Comparison of ENCODE assay signal across 19 cellular contexts in the genomic region with DNA sequence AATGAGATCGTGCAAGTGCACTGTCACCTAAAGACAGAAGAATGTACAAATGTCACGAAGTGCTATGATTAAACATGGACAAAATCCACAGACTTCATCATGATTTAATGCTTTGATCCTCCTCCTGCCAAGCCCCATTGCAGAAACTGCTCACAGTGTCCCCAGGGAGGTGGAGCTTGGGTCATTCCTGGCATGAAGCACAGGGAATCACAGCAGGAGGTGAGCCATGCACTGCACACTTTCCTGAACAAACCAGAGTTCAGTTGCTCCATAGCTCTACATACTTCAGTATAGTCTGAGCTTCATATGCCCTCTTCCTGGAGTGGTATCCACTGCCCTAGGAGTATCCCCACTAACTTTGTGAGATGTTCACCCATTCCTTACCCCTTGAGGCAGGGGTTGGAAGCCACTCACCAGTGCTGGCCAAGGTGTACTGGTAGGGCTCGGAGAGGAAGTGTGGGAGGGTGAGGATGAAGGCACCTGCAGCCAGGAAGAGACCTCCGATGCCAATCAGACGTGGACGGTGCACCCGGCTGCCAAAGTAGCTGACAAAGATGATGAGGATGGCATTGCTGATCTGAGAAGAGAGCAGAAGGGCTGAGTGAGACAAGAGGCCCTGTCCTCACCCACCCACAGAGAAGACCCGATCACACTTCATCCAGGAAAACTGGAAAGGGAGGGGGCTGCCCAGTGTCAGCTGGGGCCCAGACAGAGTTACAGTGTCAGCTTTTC. TPM values are rescaled to one million over a fixed set of nuclear protein-coding genes. Genes with fewer than 3 reads are reported as not detected.
"Had no signal": no experiment of that assay in that cellular context is flagged by ENCODE, and none has a peak within 500 bp of the region (broad histone marks: within the 10 kb centered on the region; RNA-seq: fewer than 3 reads in every experiment).

No MANE protein-coding gene starts in this region.

- H3K27ac Mint-ChIP-seq: activated naive CD4-positive, alpha-beta T cell treated with anti-CD3 and anti-CD28 coated beads for 36 hours; activated T-helper 17 cell treated with anti-CD3 and anti-CD28 coated beads, Interleukin-2, amount 50 U/mL, for 72 hours; dendritic cell treated with granulocyte-macrophage colony-stimulating factor and Interleukin-4, amounts not matched to agents 40 ng/mL and 50 ng/mL, for 4 days; immature natural killer cell; naive B cell; stimulated activated naive B cell treated with anti-CD40 and anti-IgM and Interleukin-4, amounts not matched to agents 10 μg/mL and 1 μg/mL and 100 μg/mL, for 72 hours; T-helper 1 cell treated with Interleukin-12 subunit alpha and Interleukin-12 subunit beta and Interleukin-4 antibody, amounts not matched to agents 30 μg/mL and 1 μg/mL, for 36 hours had no signal

- H3K27me3 Mint-ChIP-seq: dendritic cell treated with granulocyte-macrophage colony-stimulating factor and Interleukin-4, amounts not matched to agents 40 ng/mL and 50 ng/mL, for 4 days had no signal

- H3K4me1 ChIP-seq: right atrium auricular region had no signal

- H3K27ac ChIP-seq: lower lobe of right lung, neutrophil, right atrium auricular region had no signal

- H3K9me3 Mint-ChIP-seq: activated naive CD4-positive, alpha-beta T cell treated with anti-CD3 and anti-CD28 coated beads for 36 hours; activated T-helper 17 cell treated with anti-CD3 and anti-CD28 coated beads, Interleukin-2, amount 50 U/mL, for 72 hours; dendritic cell treated with granulocyte-macrophage colony-stimulating factor and Interleukin-4, amounts not matched to agents 40 ng/mL and 50 ng/mL, for 4 days had no signal

- ATAC-seq: activated T-helper 17 cell treated with anti-CD3 and anti-CD28 coated beads, Interleukin-2, amount 50 U/mL, for 72 hours; lower lobe of right lung; stimulated activated naive B cell treated with anti-CD40 and anti-IgM and Interleukin-4, amounts not matched to agents 10 μg/mL and 1 μg/mL and 100 μg/mL, for 72 hours had no signal

- H3K4me3 ChIP-seq: lower lobe of right lung, right atrium auricular region had no signal

- H3K9me3 ChIP-seq: lower lobe of right lung, neutrophil had no signal

- H3K27me3 ChIP-seq: neutrophil, right atrium auricular region had no signal

- H3K4me3 Mint-ChIP-seq: activated naive CD4-positive, alpha-beta T cell treated with anti-CD3 and anti-CD28 coated beads for 36 hours; activated T-helper 17 cell treated with anti-CD3 and anti-CD28 coated beads, Interleukin-2, amount 50 U/mL, for 72 hours; dendritic cell treated with granulocyte-macrophage colony-stimulating factor and Interleukin-4, amounts not matched to agents 40 ng/mL and 50 ng/mL, for 4 days; immature natural killer cell; naive B cell; stimulated activated naive B cell treated with anti-CD40 and anti-IgM and Interleukin-4, amounts not matched to agents 10 μg/mL and 1 μg/mL and 100 μg/mL, for 72 hours; T-helper 1 cell treated with Interleukin-12 subunit alpha and Interleukin-12 subunit beta and Interleukin-4 antibody, amounts not matched to agents 30 μg/mL and 1 μg/mL, for 36 hours had no signal

- H3K4me1 Mint-ChIP-seq: activated T-helper 17 cell treated with anti-CD3 and anti-CD28 coated beads, Interleukin-2, amount 50 U/mL, for 72 hours; immature natural killer cell; naive B cell; stimulated activated naive B cell treated with anti-CD40 and anti-IgM and Interleukin-4, amounts not matched to agents 10 μg/mL and 1 μg/mL and 100 μg/mL, for 72 hours had no signal

- H3K36me3 ChIP-seq: neutrophil, right atrium auricular region had no signal

- DNase-seq: activated CD4-positive, alpha-beta T cell treated with anti-CD3 and anti-CD28 coated beads, Interleukin-2, amount 50 U/mL, for 1 hour; activated CD4-positive, CD25-positive, alpha-beta regulatory T cell; activated naive CD4-positive, alpha-beta T cell treated with anti-CD3 and anti-CD28 coated beads for 36 hours; activated T-cell treated with anti-CD3 and anti-CD28 coated beads for 4 hours; central memory CD4-positive, alpha-beta T cell; foreskin fibroblast; glutamatergic neuron; immature natural killer cell; lower lobe of right lung; naive B cell; stimulated activated CD4-positive, alpha-beta T cell treated with anti-CD3 and anti-CD28 coated beads, Interleukin-2, amount 100 ng/mL, for 24 hours; stimulated activated naive B cell treated with anti-CD40 and anti-IgM and Interleukin-4, amounts not matched to agents 10 μg/mL and 1 μg/mL and 100 μg/mL, for 72 hours; trophoblast cell had no signal

RNA-seq across cellular contexts. Expression of a gene that starts 56.3 kb away (rescaled TPM):
- total RNA-seq: activated CD8-positive, alpha-beta memory T cell treated with anti-CD3 and anti-CD28 coated beads for 36 hours; activated naive CD4-positive, alpha-beta T cell treated with anti-CD3 and anti-CD28 coated beads for 36 hours; activated T-helper 17 cell treated with anti-CD3 and anti-CD28 coated beads, Interleukin-2, amount 50 U/mL, for 72 hours had no signal
- polyA plus RNA-seq: immature natural killer cell had no signal
